In genomic region chr6:98641929-98642328, GRCh38 we compare ENCODE assay signal across 1 cellular context.
TF ChIP-seq lines count a peak whose summit lies in the region.

No MANE protein-coding gene starts in this region.

TF ChIP-seq in HepG2, 621 proteins besides CTCF, POLR2A, EP300 and RAD21 (continued from another document and continues in another):
- TF ChIP-seq ZNF549 (CRISPR knock-in tag; IDR thresholded peaks at IDR 0.05) = no peak
- no peak for TF ChIP-seq REPIN1 (CRISPR knock-in tag; IDR thresholded peaks at IDR 0.05; ENCODE audit: borderline replicate concordance, low read depth)
- TF ChIP-seq ZNF589 (CRISPR knock-in tag; conservative IDR thresholded peaks at IDR 0.05) = no peak
- TF ChIP-seq MAFK (conservative IDR thresholded peaks at IDR 0.05 in 1 of 2, IDR thresholded peaks at IDR 0.05 in 1 of 2; ENCODE audit: low read length in 2 of 2) = no peak
- TF ChIP-seq CREB1 (IDR thresholded peaks at IDR 0.05) = no peak
- TF ChIP-seq CREB1 (CRISPR knock-in tag; IDR thresholded peaks at IDR 0.05) = peak; percentile 18; the same call in 1 of the 2 replicates
- no peak for TF ChIP-seq ARNT (IDR thresholded peaks at IDR 0.05)
- no peak for TF ChIP-seq RFXAP (CRISPR knock-in tag; IDR thresholded peaks at IDR 0.05; ENCODE audit: borderline replicate concordance)
- TF ChIP-seq, protein P1, sequence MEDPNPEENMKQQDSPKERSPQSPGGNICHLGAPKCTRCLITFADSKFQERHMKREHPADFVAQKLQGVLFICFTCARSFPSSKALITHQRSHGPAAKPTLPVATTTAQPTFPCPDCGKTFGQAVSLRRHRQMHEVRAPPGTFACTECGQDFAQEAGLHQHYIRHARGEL (CRISPR knock-in tag; IDR thresholded peaks at IDR 0.05) = no peak
- no peak for TF ChIP-seq ZNF7 (CRISPR knock-in tag; IDR thresholded peaks at IDR 0.05)
- TF ChIP-seq ZNF609 (CRISPR knock-in tag; IDR thresholded peaks at IDR 0.05; ENCODE audit: borderline replicate concordance) = no peak
- no peak for TF ChIP-seq ZNF678 (CRISPR knock-in tag; IDR thresholded peaks at IDR 0.05)
- TF ChIP-seq JUND (CRISPR knock-in tag; IDR thresholded peaks at IDR 0.05) = no peak
- TF ChIP-seq ZNF256 (CRISPR knock-in tag; conservative IDR thresholded peaks at IDR 0.05) = no peak
- TF ChIP-seq, protein P2, sequence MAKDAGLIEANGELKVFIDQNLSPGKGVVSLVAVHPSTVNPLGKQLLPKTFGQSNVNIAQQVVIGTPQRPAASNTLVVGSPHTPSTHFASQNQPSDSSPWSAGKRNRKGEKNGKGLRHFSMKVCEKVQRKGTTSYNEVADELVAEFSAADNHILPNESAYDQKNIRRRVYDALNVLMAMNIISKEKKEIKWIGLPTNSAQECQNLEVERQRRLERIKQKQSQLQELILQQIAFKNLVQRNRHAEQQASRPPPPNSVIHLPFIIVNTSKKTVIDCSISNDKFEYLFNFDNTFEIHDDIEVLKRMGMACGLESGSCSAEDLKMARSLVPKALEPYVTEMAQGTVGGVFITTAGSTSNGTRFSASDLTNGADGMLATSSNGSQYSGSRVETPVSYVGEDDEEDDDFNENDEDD (CRISPR knock-in tag; IDR thresholded peaks at IDR 0.05; ENCODE audit: borderline replicate concordance) = no peak
- TF ChIP-seq HNRNPH1 (optimal IDR thresholded peaks at IDR 0.05; ENCODE audit: low read depth, low read length) = no peak
- peak; percentile 60; the same call in 1 of the 2 replicates for TF ChIP-seq POGZ (CRISPR knock-in tag; IDR thresholded peaks at IDR 0.05)
- TF ChIP-seq SMAD1 (CRISPR knock-in tag; IDR thresholded peaks at IDR 0.05; ENCODE audit: borderline replicate concordance, low read depth) = no peak
- TF ChIP-seq ISX (CRISPR knock-in tag; conservative IDR thresholded peaks at IDR 0.05) = no peak
- peak; percentile 25; the same call in 1 of the 2 replicates for TF ChIP-seq PBX2 (CRISPR knock-in tag; IDR thresholded peaks at IDR 0.05)
- TF ChIP-seq, protein P3, sequence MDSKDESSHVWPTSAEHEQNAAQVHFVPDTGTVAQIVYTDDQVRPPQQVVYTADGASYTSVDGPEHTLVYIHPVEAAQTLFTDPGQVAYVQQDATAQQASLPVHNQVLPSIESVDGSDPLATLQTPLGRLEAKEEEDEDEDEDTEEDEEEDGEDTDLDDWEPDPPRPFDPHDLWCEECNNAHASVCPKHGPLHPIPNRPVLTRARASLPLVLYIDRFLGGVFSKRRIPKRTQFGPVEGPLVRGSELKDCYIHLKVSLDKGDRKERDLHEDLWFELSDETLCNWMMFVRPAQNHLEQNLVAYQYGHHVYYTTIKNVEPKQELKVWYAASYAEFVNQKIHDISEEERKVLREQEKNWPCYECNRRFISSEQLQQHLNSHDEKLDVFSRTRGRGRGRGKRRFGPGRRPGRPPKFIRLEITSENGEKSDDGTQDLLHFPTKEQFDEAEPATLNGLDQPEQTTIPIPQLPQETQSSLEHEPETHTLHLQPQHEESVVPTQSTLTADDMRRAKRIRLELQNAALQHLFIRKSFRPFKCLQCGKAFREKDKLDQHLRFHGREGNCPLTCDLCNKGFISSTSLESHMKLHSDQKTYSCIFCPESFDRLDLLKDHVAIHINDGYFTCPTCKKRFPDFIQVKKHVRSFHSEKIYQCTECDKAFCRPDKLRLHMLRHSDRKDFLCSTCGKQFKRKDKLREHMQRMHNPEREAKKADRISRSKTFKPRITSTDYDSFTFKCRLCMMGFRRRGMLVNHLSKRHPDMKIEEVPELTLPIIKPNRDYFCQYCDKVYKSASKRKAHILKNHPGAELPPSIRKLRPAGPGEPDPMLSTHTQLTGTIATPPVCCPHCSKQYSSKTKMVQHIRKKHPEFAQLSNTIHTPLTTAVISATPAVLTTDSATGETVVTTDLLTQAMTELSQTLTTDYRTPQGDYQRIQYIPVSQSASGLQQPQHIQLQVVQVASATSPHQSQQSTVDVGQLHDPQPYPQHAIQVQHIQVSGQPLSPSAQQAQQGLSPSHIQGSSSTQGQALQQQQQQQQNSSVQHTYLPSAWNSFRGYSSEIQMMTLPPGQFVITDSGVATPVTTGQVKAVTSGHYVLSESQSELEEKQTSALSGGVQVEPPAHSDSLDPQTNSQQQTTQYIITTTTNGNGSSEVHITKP (CRISPR knock-in tag; IDR thresholded peaks at IDR 0.05; ENCODE audit: low read depth) = no peak
- TF ChIP-seq AHR (CRISPR knock-in tag; IDR thresholded peaks at IDR 0.05) = no peak
- peak; percentile 60; the same call in 1 of the 2 replicates for TF ChIP-seq ZNF441 (CRISPR knock-in tag; IDR thresholded peaks at IDR 0.05; ENCODE audit: borderline replicate concordance)
- TF ChIP-seq ZNF274 (CRISPR knock-in tag; IDR thresholded peaks at IDR 0.05) = no peak
- TF ChIP-seq, protein P4, sequence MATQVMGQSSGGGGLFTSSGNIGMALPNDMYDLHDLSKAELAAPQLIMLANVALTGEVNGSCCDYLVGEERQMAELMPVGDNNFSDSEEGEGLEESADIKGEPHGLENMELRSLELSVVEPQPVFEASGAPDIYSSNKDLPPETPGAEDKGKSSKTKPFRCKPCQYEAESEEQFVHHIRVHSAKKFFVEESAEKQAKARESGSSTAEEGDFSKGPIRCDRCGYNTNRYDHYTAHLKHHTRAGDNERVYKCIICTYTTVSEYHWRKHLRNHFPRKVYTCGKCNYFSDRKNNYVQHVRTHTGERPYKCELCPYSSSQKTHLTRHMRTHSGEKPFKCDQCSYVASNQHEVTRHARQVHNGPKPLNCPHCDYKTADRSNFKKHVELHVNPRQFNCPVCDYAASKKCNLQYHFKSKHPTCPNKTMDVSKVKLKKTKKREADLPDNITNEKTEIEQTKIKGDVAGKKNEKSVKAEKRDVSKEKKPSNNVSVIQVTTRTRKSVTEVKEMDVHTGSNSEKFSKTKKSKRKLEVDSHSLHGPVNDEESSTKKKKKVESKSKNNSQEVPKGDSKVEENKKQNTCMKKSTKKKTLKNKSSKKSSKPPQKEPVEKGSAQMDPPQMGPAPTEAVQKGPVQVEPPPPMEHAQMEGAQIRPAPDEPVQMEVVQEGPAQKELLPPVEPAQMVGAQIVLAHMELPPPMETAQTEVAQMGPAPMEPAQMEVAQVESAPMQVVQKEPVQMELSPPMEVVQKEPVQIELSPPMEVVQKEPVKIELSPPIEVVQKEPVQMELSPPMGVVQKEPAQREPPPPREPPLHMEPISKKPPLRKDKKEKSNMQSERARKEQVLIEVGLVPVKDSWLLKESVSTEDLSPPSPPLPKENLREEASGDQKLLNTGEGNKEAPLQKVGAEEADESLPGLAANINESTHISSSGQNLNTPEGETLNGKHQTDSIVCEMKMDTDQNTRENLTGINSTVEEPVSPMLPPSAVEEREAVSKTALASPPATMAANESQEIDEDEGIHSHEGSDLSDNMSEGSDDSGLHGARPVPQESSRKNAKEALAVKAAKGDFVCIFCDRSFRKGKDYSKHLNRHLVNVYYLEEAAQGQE (IDR thresholded peaks at IDR 0.05; ENCODE audit: borderline replicate concordance in 1 of 2, low read depth in 1 of 2, low read length in 2 of 2) = 0 out of 4 replicates have a peak, but pooled peaks of 1 of the 2 experiments have one; percentile 9
- TF ChIP-seq ZFP62 (CRISPR knock-in tag; IDR thresholded peaks at IDR 0.05) = no peak
- TF ChIP-seq ZBTB42 (CRISPR knock-in tag; IDR thresholded peaks at IDR 0.05) = no peak
- TF ChIP-seq SRY (CRISPR knock-in tag; IDR thresholded peaks at IDR 0.05) = no peak
- TF ChIP-seq ZNF564 (CRISPR knock-in tag; IDR thresholded peaks at IDR 0.05) = no peak
- no peak for TF ChIP-seq ZNF451 (CRISPR knock-in tag; IDR thresholded peaks at IDR 0.05)
- no peak for TF ChIP-seq ETV6 (CRISPR knock-in tag; conservative IDR thresholded peaks at IDR 0.05)
- TF ChIP-seq ZNF709 (CRISPR knock-in tag; IDR thresholded peaks at IDR 0.05) = no peak
- TF ChIP-seq GZF1 (CRISPR knock-in tag; IDR thresholded peaks at IDR 0.05) = no peak
- TF ChIP-seq NR2F1 (CRISPR knock-in tag; IDR thresholded peaks at IDR 0.05) = no peak
- TF ChIP-seq, protein P5, sequence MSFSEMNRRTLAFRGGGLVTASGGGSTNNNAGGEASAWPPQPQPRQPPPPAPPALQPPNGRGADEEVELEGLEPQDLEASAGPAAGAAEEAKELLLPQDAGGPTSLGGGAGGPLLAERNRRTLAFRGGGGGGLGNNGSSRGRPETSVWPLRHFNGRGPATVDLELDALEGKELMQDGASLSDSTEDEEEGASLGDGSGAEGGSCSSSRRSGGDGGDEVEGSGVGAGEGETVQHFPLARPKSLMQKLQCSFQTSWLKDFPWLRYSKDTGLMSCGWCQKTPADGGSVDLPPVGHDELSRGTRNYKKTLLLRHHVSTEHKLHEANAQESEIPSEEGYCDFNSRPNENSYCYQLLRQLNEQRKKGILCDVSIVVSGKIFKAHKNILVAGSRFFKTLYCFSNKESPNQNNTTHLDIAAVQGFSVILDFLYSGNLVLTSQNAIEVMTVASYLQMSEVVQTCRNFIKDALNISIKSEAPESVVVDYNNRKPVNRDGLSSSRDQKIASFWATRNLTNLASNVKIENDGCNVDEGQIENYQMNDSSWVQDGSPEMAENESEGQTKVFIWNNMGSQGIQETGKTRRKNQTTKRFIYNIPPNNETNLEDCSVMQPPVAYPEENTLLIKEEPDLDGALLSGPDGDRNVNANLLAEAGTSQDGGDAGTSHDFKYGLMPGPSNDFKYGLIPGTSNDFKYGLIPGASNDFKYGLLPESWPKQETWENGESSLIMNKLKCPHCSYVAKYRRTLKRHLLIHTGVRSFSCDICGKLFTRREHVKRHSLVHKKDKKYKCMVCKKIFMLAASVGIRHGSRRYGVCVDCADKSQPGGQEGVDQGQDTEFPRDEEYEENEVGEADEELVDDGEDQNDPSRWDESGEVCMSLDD (CRISPR knock-in tag; IDR thresholded peaks at IDR 0.05; ENCODE audit: borderline replicate concordance) = no peak
- no peak for TF ChIP-seq ZMYM2 (CRISPR knock-in tag; IDR thresholded peaks at IDR 0.05)
- no peak for TF ChIP-seq KLF13 (CRISPR knock-in tag; IDR thresholded peaks at IDR 0.05)
- TF ChIP-seq ZNF782 (CRISPR knock-in tag; IDR thresholded peaks at IDR 0.05; ENCODE audit: borderline replicate concordance) = no peak
- TF ChIP-seq MTF1 (CRISPR knock-in tag; IDR thresholded peaks at IDR 0.05) = no peak
